1 cellular context compared by ENCODE assay signal in genomic region chr17:62653831-62654829, GRCh38.
TF ChIP-seq lines count a peak whose summit lies in the region.

No MANE protein-coding gene starts in this region.

TF ChIP-seq in GM12878, 131 proteins besides CTCF, POLR2A, EP300 and RAD21 (continued from another document):
- no peak for TF ChIP-seq MXI1 (IDR thresholded peaks at IDR 0.05; ENCODE audit: low read depth, low read length)
- no peak for TF ChIP-seq CHD4 (IDR thresholded peaks at IDR 0.05)
- TF ChIP-seq NFIC (IDR thresholded peaks at IDR 0.05; ENCODE audit: low read depth, low read length), result no peak
- no peak for TF ChIP-seq ZBTB11 (CRISPR knock-in tag; IDR thresholded peaks at IDR 0.05)
- TF ChIP-seq NBN (IDR thresholded peaks at IDR 0.05), result no peak
- no peak for TF ChIP-seq ZSCAN29 (IDR thresholded peaks at IDR 0.05)
- no peak for TF ChIP-seq ZNF274 (IDR thresholded peaks at IDR 0.05; ENCODE audit: insufficient read depth, insufficient read length)
- no peak for TF ChIP-seq SUZ12 (IDR thresholded peaks at IDR 0.05; ENCODE audit: unreplicated experiment)
- TF ChIP-seq SMC3 (IDR thresholded peaks at IDR 0.05; ENCODE audit: borderline replicate concordance, low read length), result 0 out of 2 replicates have a peak, but pooled peaks have one; percentile 0
